Comparison of ENCODE assay signal across 8 cellular contexts in the genomic region with DNA sequence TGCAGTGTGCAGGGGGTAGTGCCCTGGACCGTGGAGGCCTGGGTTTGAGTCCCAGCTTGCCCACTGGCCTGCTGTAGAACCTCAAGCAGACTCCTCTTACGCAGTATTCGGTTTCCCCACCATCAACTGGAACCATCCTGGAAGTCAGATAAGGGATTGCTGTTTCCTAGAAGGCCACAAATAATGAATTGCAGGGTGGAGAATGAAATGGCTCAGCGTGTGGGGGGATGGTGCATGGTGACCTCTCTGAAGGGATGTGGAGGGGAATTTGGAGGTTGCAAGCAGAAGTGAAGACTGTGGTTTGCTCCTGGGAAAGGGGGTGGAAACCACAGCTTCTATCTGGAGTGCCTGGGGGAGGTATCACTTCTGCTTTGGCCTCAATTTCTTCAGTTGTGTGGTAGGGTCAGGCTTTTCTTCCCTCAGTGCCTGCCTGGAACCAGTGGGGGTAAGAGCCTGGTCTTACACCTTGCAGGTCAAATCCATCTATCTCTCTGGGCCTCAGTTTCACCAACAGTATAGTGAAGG. TPM values are rescaled to one million over a fixed set of nuclear protein-coding genes. Genes with fewer than 3 reads are reported as not detected.
A peak's percentile ranks its signal among the peaks of the same experiment; 100 is the strongest.
DNase-seq lines count a peak whose midpoint lies in the region; ATAC-seq and TF ChIP-seq lines count a peak whose summit lies in the region.

No MANE protein-coding gene starts in this region.

- no peaks in the 10 kb centered on the region for H3K9me3 ChIP-seq in smooth muscle cell (replicated peaks; ENCODE audit: low read depth)

- H3K27ac ChIP-seq in smooth muscle cell (ENCODE audit: low read depth): no peak overlapping the region

- ATAC-seq in HG02759 (IDR thresholded peaks at IDR 0.05; ENCODE audit: unreplicated experiment): peak; percentile 80
- ATAC-seq in Right ventricle myocardium superior (ENCODE audit: poor library complexity): peak; percentile 43

- DNase-seq in activated CD8-positive, alpha-beta memory T cell treated with anti-CD3 and anti-CD28 coated beads for 24 hours: peak; percentile 64
- DNase-seq in activated CD8-positive, alpha-beta memory T cell treated with anti-CD3 and anti-CD28 coated beads, Interleukin-2, amount 50 U/mL, for 4 hours: no peak
- DNase-seq in NOMO-1 (lab: John Stamatoyannopoulos, UW; ENCODE audit: unreplicated experiment in 2 of 2) (peak; percentile 98 to 99), Right ventricle myocardium superior (no peak), SHP77 treated with DMSO at 0.1 percent for 48 hours (lab: John Stamatoyannopoulos, UW) (no peak), NCI-H187 treated with DMSO at 0.1 percent for 48 hours (lab: John Stamatoyannopoulos, UW) (no peak), smooth muscle cell (lab: John Stamatoyannopoulos, UW; ENCODE audit: unreplicated experiment) (no peak)

- no peak overlapping the region for H2AFZ ChIP-seq in smooth muscle cell (ENCODE audit: low read depth)

- H4K20me1 ChIP-seq in smooth muscle cell (ENCODE audit: low read depth): no peaks in the 10 kb centered on the region

- no peaks in the 10 kb centered on the region for H3K27me3 ChIP-seq in smooth muscle cell (ENCODE audit: low read depth)

- no peak overlapping the region for H3K4me3 ChIP-seq in smooth muscle cell

- H3K36me3 ChIP-seq in smooth muscle cell (ENCODE audit: low read depth): no peaks in the 10 kb centered on the region

- no peaks in the 10 kb centered on the region for H3K79me2 ChIP-seq in smooth muscle cell (ENCODE audit: low read depth)

- no peak for TF ChIP-seq CTCF in smooth muscle cell (IDR thresholded peaks at IDR 0.05; ENCODE audit: borderline replicate concordance, insufficient read depth, poor library complexity, severe bottlenecking)

- H3K4me2 ChIP-seq in smooth muscle cell: no peak overlapping the region

- WGBS in smooth muscle cell (ENCODE audit: low lambda C conversion rate): 81% methylated on average over 4 of the region's 4 CpGs

- no peaks in the 10 kb centered on the region for H3F3A ChIP-seq in smooth muscle cell (ENCODE audit: low read depth)

- no peak overlapping the region for H3K9ac ChIP-seq in smooth muscle cell (ENCODE audit: low read depth)

- no peaks in the 10 kb centered on the region for H3K4me1 ChIP-seq in smooth muscle cell (ENCODE audit: low read depth)

- intact Hi-C loops in Right ventricle myocardium superior (cut with DNase I): no loop called here

RNA-seq across cellular contexts. Expression of a gene that starts 1.7 kb away (rescaled TPM):
- 0.05 TPM for total RNA-seq in Right ventricle myocardium superior
- total RNA-seq in smooth muscle cell: not detected in 2 replicates
- not detected in 2 replicates for polyA plus RNA-seq in smooth muscle cell

RNA-seq across cellular contexts. Expression of a gene that starts 7.8 kb away (rescaled TPM):
- total RNA-seq in Right ventricle myocardium superior (10.5 TPM), smooth muscle cell (10.8 and 13.4 TPM in 2 replicates)
- polyA plus RNA-seq in smooth muscle cell: 21.9 and 25.3 TPM in 2 replicates

RNA-seq across cellular contexts. Expression of a gene that starts 57.9 kb away (rescaled TPM):
- total RNA-seq in Right ventricle myocardium superior: 7.5 TPM
- 36.5 and 43.5 TPM in 2 replicates for total RNA-seq in smooth muscle cell
- 73.6 and 95.6 TPM in 2 replicates for polyA plus RNA-seq in smooth muscle cell

Comparison
In these comparisons a context has a peak if more than half of its experiments do, and no peak if none do; other contexts are left out.
1. DNase-seq: peak in activated CD8-positive, alpha-beta memory T cell treated with anti-CD3 and anti-CD28 coated beads for 24 hours (single experiment) and NOMO-1 (2 of 2); none in activated CD8-positive, alpha-beta memory T cell treated with anti-CD3 and anti-CD28 coated beads, Interleukin-2, amount 50 U/mL, for 4 hours (single experiment), Right ventricle myocardium superior (single experiment), SHP77 treated with DMSO at 0.1 percent for 48 hours (single experiment), NCI-H187 treated with DMSO at 0.1 percent for 48 hours (single experiment) and smooth muscle cell (single experiment).